ENCODE assay signal across 17 cellular contexts in the genomic region with DNA sequence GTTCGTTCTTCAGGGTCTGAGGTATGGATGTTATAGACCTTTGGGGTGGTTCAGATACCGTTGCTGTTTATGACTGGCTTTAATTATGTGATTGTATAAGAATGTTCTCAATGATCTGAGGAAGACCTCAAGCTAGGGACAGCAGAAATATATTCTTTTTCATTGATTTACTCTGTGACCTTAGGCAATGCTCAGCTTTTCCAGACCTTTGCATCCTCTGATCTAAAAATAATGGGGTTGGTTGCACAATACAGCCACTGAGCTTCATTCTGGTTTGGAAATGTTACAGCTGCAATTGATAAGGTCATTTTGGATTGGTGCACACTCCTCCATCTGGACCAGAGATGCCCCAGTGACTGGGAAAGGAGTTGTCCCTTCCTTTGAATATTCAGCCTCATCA.
"Had no signal": no experiment of that assay in that cellular context is flagged by ENCODE, and none has a peak within 500 bp of the region (broad histone marks: within the 10 kb centered on the region; RNA-seq: fewer than 3 reads in every experiment).

No MANE protein-coding gene starts in this region.

- H3K36me3 ChIP-seq: neural progenitor cell, ovary, right atrium auricular region had no signal

- H3K27ac ChIP-seq: coronary artery, foreskin keratinocyte, hepatocyte, lower lobe of right lung, neural progenitor cell, ovary, right atrium auricular region had no signal

- H3K4me3 Mint-ChIP-seq: memory B cell; natural killer cell treated with Interleukin-12 subunit alpha and Interleukin-12 subunit beta and Interleukin-15 and Interleukin-18, amount 100 ng/mL, for 72 hours; neural progenitor cell had no signal

- DNase-seq: effector CD4-positive, alpha-beta T cell; foreskin keratinocyte; head of caudate nucleus; lower lobe of right lung; midbrain; nucleus accumbens; ovary; small intestine; stimulated activated CD4-positive, alpha-beta T cell treated with anti-CD3 and anti-CD28 coated beads, Interleukin-12 subunit alpha, Interleukin-12 subunit beta, amount 100 ng/mL, for 4 hours; stimulated activated naive CD4-positive, alpha-beta T cell treated with Interleukin-2 at 50 U/mL for 16 hours; trophoblast cell had no signal

- H3K4me1 Mint-ChIP-seq: memory B cell, neural progenitor cell had no signal

- H3K27me3 ChIP-seq: foreskin keratinocyte, hepatocyte, neural progenitor cell, ovary, right atrium auricular region had no signal

- H3K4me1 ChIP-seq: foreskin keratinocyte, neural progenitor cell, right atrium auricular region had no signal

- H3K4me3 ChIP-seq: coronary artery, hepatocyte, lower lobe of right lung, neural progenitor cell, ovary, right atrium auricular region had no signal

- H3K27ac Mint-ChIP-seq: memory B cell; natural killer cell treated with Interleukin-12 subunit alpha and Interleukin-12 subunit beta and Interleukin-15 and Interleukin-18, amount 100 ng/mL, for 72 hours; neural progenitor cell had no signal

- ATAC-seq: foreskin keratinocyte; lower lobe of right lung; natural killer cell treated with Interleukin-12 subunit alpha and Interleukin-12 subunit beta and Interleukin-15 and Interleukin-18, amount 100 ng/mL, for 72 hours had no signal

- H3K27me3 Mint-ChIP-seq: memory B cell; natural killer cell treated with Interleukin-12 subunit alpha and Interleukin-12 subunit beta and Interleukin-15 and Interleukin-18, amount 100 ng/mL, for 72 hours had no signal

- H3K9me3 ChIP-seq: lower lobe of right lung, ovary, right atrium auricular region had no signal
